ENCODE assay signal across 8 cellular contexts in genomic region chr17:57916925-57917858, GRCh38. TPM values are rescaled to one million over a fixed set of nuclear protein-coding genes. Genes with fewer than 3 reads are reported as not detected.
DNase-seq lines count a peak whose midpoint lies in the region; ATAC-seq and TF ChIP-seq lines count a peak whose summit lies in the region.

No MANE protein-coding gene starts in this region.

- CTCF ChIA-PET in activated B cell treated with CpG ODN at 0.5 μM for 24 hours (lab: Charles Lee), result interaction anchor here (1.2 to 1.8 kb wide), 3 partner anchors 69 to 83 kb away, joined by 5 to 13 read pairs (median 10); no protein-coding TSS in a partner anchor

- H3K4me1 Mint-ChIP-seq in HFFc6 (ENCODE audit: low read depth), result peaks cover 65% of the 10 kb centered on the region
- no peaks in the 10 kb centered on the region for H3K4me1 Mint-ChIP-seq in activated B cell treated with CpG ODN at 0.5 μM for 24 hours

- intact Hi-C loops in activated B cell treated with CpG ODN at 0.5 μM for 24 hours (cut with micrococcal nuclease), result loop anchor here (1.0 to 2.0 kb wide), 4 partner anchors 40 to 196 kb away; no protein-coding TSS in a partner anchor

- DNase-seq in AML-193 (lab: John Stamatoyannopoulos, UW) (peak; percentile 40 to 77), HFFc6 (no peak), activated B cell treated with CpG ODN at 0.5 μM for 24 hours (no peak), hippocampal formation (lab: John Stamatoyannopoulos, UW) (peak; percentile 57 to 62), substantia nigra (lab: John Stamatoyannopoulos, UW) (peak in 29 of 49 donors; percentile 38 to 75 (median 57)), SIG-M5 (lab: John Stamatoyannopoulos, UW) (no peak)
- DNase-seq in activated CD4-positive, CD25-positive, alpha-beta regulatory T cell (lab: John Stamatoyannopoulos, UW), result no peak

- TF ChIP-seq CTCF in HFFc6 (IDR thresholded peaks at IDR 0.05) (0 out of 2 replicates have a peak, but pooled peaks have one; percentile 12), activated B cell treated with CpG ODN at 0.5 μM for 24 hours (IDR thresholded peaks at IDR 0.05) (no peak)

- POLR2A ChIA-PET in activated B cell treated with CpG ODN at 0.5 μM for 24 hours (lab: Charles Lee), result no interaction called here

- H3K36me3 Mint-ChIP-seq in HFFc6 (ENCODE audit: low read depth) (peaks cover 4% of the 10 kb centered on the region; the same call in 1 of the 2 replicates), activated B cell treated with CpG ODN at 0.5 μM for 24 hours (ENCODE audit: low read depth) (no peaks in the 10 kb centered on the region)

- H3K27ac Mint-ChIP-seq in HFFc6 (no peak overlapping the region; the same call in 1 of the 2 replicates), activated B cell treated with CpG ODN at 0.5 μM for 24 hours (no peak overlapping the region)

- H3K27me3 Mint-ChIP-seq in HFFc6 (ENCODE audit: insufficient read depth), result peaks cover under 1% of the 10 kb centered on the region
- H3K27me3 Mint-ChIP-seq in activated B cell treated with CpG ODN at 0.5 μM for 24 hours, result peaks cover 26% of the 10 kb centered on the region

- H3K4me3 Mint-ChIP-seq in HFFc6 (no peak overlapping the region), activated B cell treated with CpG ODN at 0.5 μM for 24 hours (no peak overlapping the region)

- H3K9me3 Mint-ChIP-seq in HFFc6, result no peaks in the 10 kb centered on the region
- no peaks in the 10 kb centered on the region for H3K9me3 Mint-ChIP-seq in activated B cell treated with CpG ODN at 0.5 μM for 24 hours

- H3K27ac ChIP-seq in substantia nigra (ENCODE audit: low read depth, low read length, poor library complexity, severe bottlenecking), result peak overlapping the region; percentile 88

- peak; percentile 72 for ATAC-seq in activated B cell treated with CpG ODN at 0.5 μM for 24 hours (ENCODE audit: low read depth)
- no peak for ATAC-seq in GM21786 (IDR thresholded peaks at IDR 0.05; ENCODE audit: unreplicated experiment)

RNA-seq across cellular contexts. Expression of gene CUEDC1, which starts 38.0 kb away (rescaled TPM):
- total RNA-seq in HFFc6 (2021; fragmentation: NEBNext Ultra II Directional; extraction: Animal tissue kit (Norgen Biotek cat#: 25700)), result 10 to 100 TPM; 34.0 to 41.0 (median 34.9) TPM
- total RNA-seq in activated B cell treated with CpG ODN at 0.5 μM for 24 hours, result not detected in 2 replicates

Comparison
In these comparisons a context has a peak if more than half of its experiments do, and no peak if none do; other contexts are left out.
1. DNase-seq: peak in AML-193 (2 of 2), hippocampal formation (2 of 2) and substantia nigra (29 of 49); none in HFFc6 (single experiment), activated B cell treated with CpG ODN at 0.5 μM for 24 hours (single experiment), activated CD4-positive, CD25-positive, alpha-beta regulatory T cell (0 of 4) and SIG-M5 (single experiment).
2. RNA of gene CUEDC1, which starts 38.0 kb away (total RNA-seq): 34.0 to 41.0 TPM in HFFc6; not detected in activated B cell treated with CpG ODN at 0.5 μM for 24 hours; every median in the first group is over 10 times any median in the second.